Comparison of ENCODE assay signal across 8 cellular contexts in genomic region chr15:77107531-77108355, GRCh38. TPM values are rescaled to one million over a fixed set of nuclear protein-coding genes. Genes with fewer than 3 reads are reported as not detected.
DNase-seq lines count a peak whose midpoint lies in the region; ATAC-seq, FAIRE-seq and TF ChIP-seq lines count a peak whose summit lies in the region.

No MANE protein-coding gene starts in this region.

- H3K36me3 ChIP-seq in endothelial cell of umbilical vein (ENCODE audit: control insufficient read depth in 2 of 2, extremely low read depth in 1 of 2, insufficient read depth in 2 of 2, low read length in 2 of 2) = peaks cover 0 to 2% of the 10 kb centered on the region in 2 experiments
- peaks cover 0 to 7% (median 0%) of the 10 kb centered on the region in 4 donors for H3K36me3 ChIP-seq in upper lobe of left lung

- no peak overlapping the region for H3K9ac ChIP-seq in endothelial cell of umbilical vein (replicated peaks; ENCODE audit: extremely low read depth, insufficient read depth, low read length)

- TF ChIP-seq POLR2A in endothelial cell of umbilical vein (IDR thresholded peaks at IDR 0.05; ENCODE audit: low read depth, low read length) (no peak), upper lobe of left lung (IDR thresholded peaks at IDR 0.05) (no peak)

- H3K4me2 ChIP-seq in endothelial cell of umbilical vein (ENCODE audit: insufficient read depth, low read length) = no peak overlapping the region

- peak; percentile 31 for FAIRE-seq in endothelial cell of umbilical vein (lab: Jason Lieb, UNC)

- 62 to 66% methylated on average over 9 of the region's 9 CpGs for WGBS in upper lobe of left lung, 2 donors

- no peaks in the 10 kb centered on the region for H3K9me3 ChIP-seq in endothelial cell of umbilical vein (replicated peaks; ENCODE audit: control insufficient read depth, insufficient read depth, low read length)
- no peaks in the 10 kb centered on the region for H3K9me3 ChIP-seq in upper lobe of left lung

- peak; percentile 8 for DNase-seq in activated gamma-delta T cell treated with anti-CD3 and anti-CD28 coated beads, Interleukin-2, amount 50 U/mL, for 16 hours (ENCODE audit: low read depth)
- DNase-seq in activated gamma-delta T cell (lab: John Stamatoyannopoulos, UW) = no peak
- DNase-seq in NCI-H2029 treated with DMSO at 0.1 percent for 48 hours (lab: John Stamatoyannopoulos, UW) = peak; percentile 10
- DNase-seq in activated CD4-positive, alpha-beta T cell treated with anti-CD3 and anti-CD28 coated beads for 48 hours = peak; percentile 59
- DNase-seq in endothelial cell of umbilical vein (ENCODE audit: low read depth, low spot score) = peak; percentile 53
- DNase-seq in mucosa of gallbladder (ENCODE audit: low spot score) = peak; percentile 59
- DNase-seq in upper lobe of left lung = peak in 1 of 2 donors; percentile 49

- CTCF ChIA-PET in endothelial cell of umbilical vein (lab: Charles Lee) = interaction anchor here (0.6 to 11.0 kb wide), 21 partner anchors 11 to 715 kb away, joined by 3 to 149 read pairs (median 3); no protein-coding TSS in a partner anchor

- H3K79me2 ChIP-seq in endothelial cell of umbilical vein (ENCODE audit: control insufficient read depth, insufficient read depth, low read length) = no peaks in the 10 kb centered on the region

- TF ChIP-seq CTCF in endothelial cell of umbilical vein (IDR thresholded peaks at IDR 0.05; ENCODE audit: extremely low read depth in 1 of 2, insufficient read depth in 1 of 2, low read depth in 1 of 2, low read length in 2 of 2) (peak; percentile 61 to 78), upper lobe of left lung (IDR thresholded peaks at IDR 0.05) (peak in 5 of 6 experiments; percentile 26 to 57 (median 38))

- no peaks in the 10 kb centered on the region for H4K20me1 ChIP-seq in endothelial cell of umbilical vein (replicated peaks; ENCODE audit: control insufficient read depth, extremely low read depth, insufficient read depth, low read length)

- no peak overlapping the region for H2AFZ ChIP-seq in endothelial cell of umbilical vein (ENCODE audit: low read depth, low read length)

- no peak overlapping the region for H3K4me3 ChIP-seq in endothelial cell of umbilical vein (replicated peaks in 1 of 3; ENCODE audit: insufficient read depth in 1 of 3, low read depth in 1 of 3, low read length in 3 of 3)
- no peak overlapping the region for H3K4me3 ChIP-seq in upper lobe of left lung

- ATAC-seq in upper lobe of left lung (ENCODE audit: low FRiP score in 2 of 2) = peak; percentile 44 to 54
- no peak for ATAC-seq in GM19397 (IDR thresholded peaks at IDR 0.05; ENCODE audit: unreplicated experiment)

- POLR2A ChIA-PET in endothelial cell of umbilical vein (lab: Charles Lee) = no interaction called here

- TF ChIP-seq EP300 in upper lobe of left lung (IDR thresholded peaks at IDR 0.05) = no peak

- H3K27ac ChIP-seq in endothelial cell of umbilical vein (ENCODE audit: insufficient read depth, low read depth, low read length) (no peak overlapping the region), upper lobe of left lung (peak overlapping the region in 2 of 4 donors; percentile 15 to 57)

- H3K4me1 ChIP-seq in endothelial cell of umbilical vein (ENCODE audit: control insufficient read depth, extremely low read depth, insufficient read depth, low read length) (peaks cover 3% of the 10 kb centered on the region), upper lobe of left lung (peaks cover 9 to 22% (median 12%) of the 10 kb centered on the region in 4 donors)

- BruUV-seq in endothelial cell of umbilical vein (replicated peaks; lab: Mats Ljungman, UMichigan) = no TSS peak

- no peaks in the 10 kb centered on the region for H3K9me1 ChIP-seq in endothelial cell of umbilical vein (replicated peaks; ENCODE audit: control insufficient read depth, extremely low read depth, insufficient read depth, low read length)

- intact Hi-C loops in endothelial cell of umbilical vein (cut with micrococcal nuclease) = loop anchor here (1.0 to 10.0 kb wide), 5 partner anchors 83 to 525 kb away; partner anchors contain the start of gene LINGO1

- dilution Hi-C loops in endothelial cell of umbilical vein (cut with MboI; ENCODE audit: extremely low pct_ligation_motif_present, low sequenced_read_pairs) = no loop called here

- H3K27me3 ChIP-seq in endothelial cell of umbilical vein (ENCODE audit: control insufficient read depth in 2 of 2, insufficient read depth in 2 of 2, low read length in 2 of 2) (no peaks in the 10 kb centered on the region), upper lobe of left lung (no peaks in the 10 kb centered on the region)

TF ChIP-seq in endothelial cell of umbilical vein, 7 proteins besides CTCF, POLR2A, EP300 and RAD21:
- no peak for TF ChIP-seq EZH2 (IDR thresholded peaks at IDR 0.05; ENCODE audit: borderline replicate concordance, low read depth, low read length, severe bottlenecking)

RNA-seq across cellular contexts. Expression of gene TSPAN3, which starts 36.8 kb away (rescaled TPM):
- total RNA-seq in endothelial cell of umbilical vein (202 and 215 TPM in 2 replicates), mucosa of gallbladder (430 TPM), upper lobe of left lung (100 to 1,000 TPM in 5 of 6 donors, 10 to 100 TPM in 1; 97.4 to 742 (median 396) TPM)
- polyA plus RNA-seq in endothelial cell of umbilical vein = 540 and 606 TPM in 2 replicates
- polyA plus RNA-seq in endothelial cell of umbilical vein (2011; cell fraction: cytosol; rRNA removed) = 355 and 426 TPM in 2 replicates
- polyA plus RNA-seq in endothelial cell of umbilical vein (2011; cell fraction: nucleus; rRNA removed) = 183 and 205 TPM in 2 replicates
- 245 and 300 TPM in 2 replicates for polyA plus RNA-seq in endothelial cell of umbilical vein (2012)
- 517 and 589 TPM in 2 replicates for polyA minus RNA-seq in endothelial cell of umbilical vein
- 73.8 TPM for polyA minus RNA-seq in endothelial cell of umbilical vein (2011; cell fraction: cytosol; rRNA and poly(A)+ RNA removed)
- polyA minus RNA-seq in endothelial cell of umbilical vein (2011; cell fraction: nucleus; rRNA and poly(A)+ RNA removed) = 67.3 and 107 TPM in 2 replicates
